ENCODE assay signal across 8 cellular contexts in genomic region chr3:134315286-134316106, GRCh38. TPM values are rescaled to one million over a fixed set of nuclear protein-coding genes. Genes with fewer than 3 reads are reported as not detected.
DNase-seq lines count a peak whose midpoint lies in the region; ATAC-seq, FAIRE-seq and TF ChIP-seq lines count a peak whose summit lies in the region.
"Had no signal": no experiment of that assay in that cellular context is flagged by ENCODE, and none has a peak within 500 bp of the region (broad histone marks: within the 10 kb centered on the region; RNA-seq: fewer than 3 reads in every experiment).

No MANE protein-coding gene starts in this region.

- H3K4me1 ChIP-seq in RWPE2 (ENCODE audit: insufficient read depth, poor library complexity, severe bottlenecking): peaks cover 37% of the 10 kb centered on the region
- H3K4me1 ChIP-seq in esophagus squamous epithelium: peaks cover 36 to 74% (median 49%) of the 10 kb centered on the region in 3 donors
- peaks cover 9 to 13% of the 10 kb centered on the region in 2 donors for H3K4me1 ChIP-seq in mucosa of rectum (ENCODE audit: control insufficient read depth in 2 of 2, insufficient read depth in 2 of 2, low read length in 2 of 2)
- H3K4me1 ChIP-seq in prostate gland (replicated peaks): peaks cover 6% of the 10 kb centered on the region

- TF ChIP-seq POLR2A in esophagus squamous epithelium (IDR thresholded peaks at IDR 0.05): no peak
- TF ChIP-seq POLR2A in prostate gland (IDR thresholded peaks at IDR 0.05): no peak

- no peak overlapping the region for H3K4me3 ChIP-seq in RWPE2 (ENCODE audit: severe bottlenecking)
- no peak overlapping the region for H3K4me3 ChIP-seq in esophagus squamous epithelium
- H3K4me3 ChIP-seq in mucosa of rectum (ENCODE audit: low read length in 2 of 2): no peak overlapping the region
- no peak overlapping the region for H3K4me3 ChIP-seq in prostate gland

- H3K27me3 ChIP-seq in RWPE2 (ENCODE audit: insufficient read depth, poor library complexity, severe bottlenecking): no peaks in the 10 kb centered on the region
- H3K27me3 ChIP-seq in esophagus squamous epithelium: peaks cover 0 to 5% (median 0%) of the 10 kb centered on the region in 4 donors
- H3K27me3 ChIP-seq in mucosa of rectum (ENCODE audit: control insufficient read depth in 2 of 2, insufficient read depth in 2 of 2, low read length in 2 of 2): no peaks in the 10 kb centered on the region
- no peaks in the 10 kb centered on the region for H3K27me3 ChIP-seq in prostate gland (replicated peaks; ENCODE audit: insufficient read depth)

- FAIRE-seq in urothelium cell line (lab: Jason Lieb, UNC): peak; percentile 93
- FAIRE-seq: GM12891 had no signal

- peak overlapping the region; percentile 80 for H3K27ac ChIP-seq in RWPE2 (ENCODE audit: poor library complexity, severe bottlenecking)
- H3K27ac ChIP-seq in esophagus squamous epithelium: peak overlapping the region; percentile 54 to 95 (median 94)
- peak overlapping the region; percentile 34 to 66 for H3K27ac ChIP-seq in mucosa of rectum (ENCODE audit: low read depth in 2 of 2, low read length in 2 of 2)
- H3K27ac ChIP-seq in prostate gland: peak overlapping the region in 1 of 2 donors; percentile 3

- 50 to 54% methylated on average over 6 to 10 of the region's 14 CpGs for WGBS in esophagus squamous epithelium, 2 donors
- 69% methylated on average over 14 of the region's 14 CpGs for WGBS in prostate gland

- no peaks in the 10 kb centered on the region for H3K9me3 ChIP-seq in RWPE2 (ENCODE audit: severe bottlenecking)
- no peaks in the 10 kb centered on the region for H3K9me3 ChIP-seq in esophagus squamous epithelium
- no peaks in the 10 kb centered on the region for H3K9me3 ChIP-seq in mucosa of rectum (ENCODE audit: control insufficient read depth in 2 of 2, low read length in 2 of 2)
- H3K9me3 ChIP-seq in prostate gland: no peaks in the 10 kb centered on the region

- no peak for ATAC-seq in RWPE2 (ENCODE audit: low read depth)
- no peak for ATAC-seq in HG03460 (IDR thresholded peaks at IDR 0.05; ENCODE audit: unreplicated experiment)

- DNase-seq in RWPE2 (ENCODE audit: low spot score): no peak
- no peak for DNase-seq in esophagus squamous epithelium (lab: John Stamatoyannopoulos, UW)
- DNase-seq in urothelium cell line (ENCODE audit: low spot score): no peak
- DNase-seq in prostate gland (ENCODE audit: low spot score): no peak
- DNase-seq in NCI-H1694 (lab: John Stamatoyannopoulos, UW): no peak

- H3K36me3 ChIP-seq in RWPE2 (ENCODE audit: low read depth) (no peaks in the 10 kb centered on the region), esophagus squamous epithelium (no peaks in the 10 kb centered on the region), mucosa of rectum (ENCODE audit: control insufficient read depth in 2 of 2, insufficient read depth in 2 of 2, low read length in 2 of 2) (no peaks in the 10 kb centered on the region), prostate gland (no peaks in the 10 kb centered on the region)

- TF ChIP-seq CTCF in RWPE2 (IDR thresholded peaks at IDR 0.05; ENCODE audit: poor library complexity, severe bottlenecking) (no peak), esophagus squamous epithelium (IDR thresholded peaks at IDR 0.05) (no peak), prostate gland (IDR thresholded peaks at IDR 0.05) (no peak)

- no peak overlapping the region for H3K9ac ChIP-seq in mucosa of rectum (ENCODE audit: low read depth in 1 of 2, low read length in 2 of 2)

- intact Hi-C loops in esophagus squamous epithelium (cut with DNase I) (no loop called here), prostate gland (cut with DNase I) (no loop called here)

RNA-seq across cellular contexts. Expression of gene AMOTL2, which starts 58.8 kb away (rescaled TPM):
- total RNA-seq in esophagus squamous epithelium (10 to 100 TPM; 54.5 to 99.0 (median 59.1) TPM), prostate gland (10 to 100 TPM; 86.1 to 92.8 TPM)
